16 cellular contexts compared by ENCODE assay signal in genomic region chr14:104868060-104868740, GRCh38. TPM values are rescaled to one million over a fixed set of nuclear protein-coding genes. Genes with fewer than 3 reads are reported as not detected.
DNase-seq lines count a peak whose midpoint lies in the region; ATAC-seq, FAIRE-seq and TF ChIP-seq lines count a peak whose summit lies in the region.
"Had no signal": no experiment of that assay in that cellular context is flagged by ENCODE, and none has a peak within 500 bp of the region (broad histone marks: within the 10 kb centered on the region; RNA-seq: fewer than 3 reads in every experiment).

No MANE protein-coding gene starts in this region.

- no peak overlapping the region for H3K18ac ChIP-seq in IMR-90 (ENCODE audit: low read depth, low read length)

- no peak overlapping the region for H4K5ac ChIP-seq in IMR-90 (ENCODE audit: low read depth, low read length)

- no peak overlapping the region for H4K8ac ChIP-seq in IMR-90 (ENCODE audit: low read depth in 2 of 2, low read length in 2 of 2)

- CTCF ChIA-PET in IMR-90 (lab: Yijun Ruan, JAX), result no interaction called here

- ATAC-seq in Right ventricle myocardium superior (ENCODE audit: poor library complexity) (no peak), heart right ventricle (no peak), IMR-90 (ENCODE audit: low read depth) (no peak)
- ATAC-seq: PC-3 had no signal

- peak overlapping the region; percentile 24 for H2AK9ac ChIP-seq in IMR-90 (replicated peaks; ENCODE audit: low read depth, low read length, poor library complexity)

- no peak overlapping the region for H2AK5ac ChIP-seq in IMR-90 (ENCODE audit: low read depth, low read length)

- TF ChIP-seq POLR2A in IMR-90 (IDR thresholded peaks at IDR 0.05; ENCODE audit: low read depth, low read length), result no peak
- TF ChIP-seq POLR2A in sigmoid colon (IDR thresholded peaks at IDR 0.05), result no peak
- no peak for TF ChIP-seq POLR2A in prostate gland (IDR thresholded peaks at IDR 0.05)

- H3K36me3 ChIP-seq in heart right ventricle (peaks cover 0 to 7% (median 0%) of the 10 kb centered on the region in 9 donors), IMR-90 (ENCODE audit: control insufficient read depth, insufficient read depth, low read length) (peaks cover 5% of the 10 kb centered on the region; the same call in 1 of the 2 replicates), kidney (ENCODE audit: control insufficient read depth in 1 of 2, insufficient read depth in 2 of 2, low read length in 2 of 2) (peaks cover 0 to 4% of the 10 kb centered on the region in 2 donors), sigmoid colon (peaks cover 0 to 9% (median 2%) of the 10 kb centered on the region in 4 donors), prostate gland (no peaks in the 10 kb centered on the region)

- DNase-seq in Right ventricle myocardium superior (peak; percentile 29), heart right ventricle (no peak), IMR-90 (no peak), kidney (peak; percentile 65), sigmoid colon (peak; percentile 59), prostate gland (ENCODE audit: low spot score) (no peak), dorsolateral prefrontal cortex (no peak)
- DNase-seq: ACHN; CD8-positive, alpha-beta memory T cell; MM.1S; NCI-H187 treated with DMSO at 0.1 percent for 48 hours; NCI-H446 treated with DMSO at 0.1 percent for 48 hours; NCI-H748 treated with DMSO at 0.1 percent for 48 hours; PC-3 had no signal

- H3K56ac ChIP-seq in IMR-90 (ENCODE audit: extremely low read depth, insufficient read depth, low read length), result no peak overlapping the region

- peaks cover 67% of the 10 kb centered on the region for H4K20me1 ChIP-seq in IMR-90 (ENCODE audit: insufficient read depth, low read length)

- H3K14ac ChIP-seq in IMR-90 (replicated peaks; ENCODE audit: low read depth, low read length), result no peak overlapping the region

- no peak for TF ChIP-seq EP300 in sigmoid colon (IDR thresholded peaks at IDR 0.05)

- H3K9ac ChIP-seq in IMR-90 (ENCODE audit: low read depth, low read length), result no peak overlapping the region
- H3K9ac ChIP-seq in kidney (ENCODE audit: low read length in 2 of 2), result no peak overlapping the region
- H3K9ac ChIP-seq: KMS-11 had no signal

- H2BK15ac ChIP-seq in IMR-90 (ENCODE audit: low read depth, low read length), result no peak overlapping the region

- peaks cover 4 to 36% (median 24%) of the 10 kb centered on the region in 9 donors for H3K4me1 ChIP-seq in heart right ventricle
- peaks cover 20% of the 10 kb centered on the region for H3K4me1 ChIP-seq in IMR-90 (ENCODE audit: control insufficient read depth, insufficient read depth, low read length)
- H3K4me1 ChIP-seq in kidney (ENCODE audit: control insufficient read depth in 1 of 2, insufficient read depth in 1 of 2, low read depth in 1 of 2, low read length in 2 of 2), result peaks cover 0 to 19% of the 10 kb centered on the region in 2 donors
- peaks cover 0 to 45% (median 29%) of the 10 kb centered on the region in 4 donors for H3K4me1 ChIP-seq in sigmoid colon
- H3K4me1 ChIP-seq in prostate gland (replicated peaks), result peaks cover 13% of the 10 kb centered on the region

- H2AFZ ChIP-seq in IMR-90 (replicated peaks; ENCODE audit: low read length, poor library complexity), result peak overlapping the region; percentile 46

- no peak overlapping the region for H3K4ac ChIP-seq in IMR-90 (ENCODE audit: low read depth, low read length)

- FAIRE-seq in kidney (lab: Jason Lieb, UNC), result no peak

- no peak overlapping the region for H2BK120ac ChIP-seq in IMR-90 (ENCODE audit: low read depth, low read length)

- dilution Hi-C loops in IMR-90 (cut with HindIII; ENCODE audit: low sequenced_read_pairs, unreplicated experiment), result no loop called here

- no peak overlapping the region for H4K91ac ChIP-seq in IMR-90 (ENCODE audit: insufficient read depth, low read depth, low read length)

- H3K4me2 ChIP-seq in IMR-90 (ENCODE audit: low read depth, low read length), result no peak overlapping the region
- H3K4me2 ChIP-seq: KMS-11 had no signal

- H2BK5ac ChIP-seq in IMR-90 (ENCODE audit: low read depth, low read length, poor library complexity, severe bottlenecking), result no peak overlapping the region

- peaks cover 0 to 43% (median 0%) of the 10 kb centered on the region in 7 donors for H3K27me3 ChIP-seq in heart right ventricle
- H3K27me3 ChIP-seq in IMR-90 (ENCODE audit: control insufficient read depth, insufficient read depth, low read length), result peaks cover 16% of the 10 kb centered on the region
- H3K27me3 ChIP-seq in sigmoid colon, result peaks cover 0 to 9% (median 0%) of the 10 kb centered on the region in 3 donors
- no peaks in the 10 kb centered on the region for H3K27me3 ChIP-seq in prostate gland (replicated peaks; ENCODE audit: insufficient read depth)
- no peaks in the 10 kb centered on the region for H3K27me3 ChIP-seq in dorsolateral prefrontal cortex

- BruUV-seq in IMR-90 (replicated peaks; lab: Mats Ljungman, UMichigan), result no TSS peak

- intact Hi-C loops in Right ventricle myocardium superior (cut with DNase I), result no loop called here
- intact Hi-C loops in heart right ventricle (cut with DNase I), result no loop called here
- intact Hi-C loops in IMR-90 (cut with micrococcal nuclease), result loop anchor here (5.0 kb wide), 1 partner anchor 41 kb away; no protein-coding TSS in a partner anchor
- intact Hi-C loops in kidney (cut with DNase I), result no loop called here
- intact Hi-C loops in sigmoid colon (cut with DNase I), result loop anchor here (5.0 kb wide), 1 partner anchor 101 kb away; no protein-coding TSS in a partner anchor
- intact Hi-C loops in prostate gland (cut with DNase I), result no loop called here
- intact Hi-C loops in dorsolateral prefrontal cortex (cut with DNase I), result no loop called here

- TF ChIP-seq RAD21 in IMR-90 (IDR thresholded peaks at IDR 0.05; ENCODE audit: low read length), result no peak

- H3K23ac ChIP-seq in IMR-90 (ENCODE audit: low read depth, low read length), result no peak overlapping the region

- H3K79me1 ChIP-seq in IMR-90 (ENCODE audit: low read depth in 1 of 2, low read length in 2 of 2), result peaks cover 25 to 69% of the 10 kb centered on the region in 2 experiments

- 90 to 95% methylated on average over 23 of the region's 23 CpGs for WGBS in heart right ventricle, 2 donors
- 88% methylated on average over 7 of the region's 23 CpGs; no CpG with 5 or more reads in 1 of the 2 experiments for WGBS in IMR-90 (ENCODE audit: extremely low coverage in 2 of 2, insufficient read length in 1 of 2), 2 experiments
- 89 to 92% methylated on average over 23 of the region's 23 CpGs for WGBS in sigmoid colon, 2 donors
- 91% methylated on average over 23 of the region's 23 CpGs for WGBS in prostate gland

- peaks cover 24% of the 10 kb centered on the region for H3K9me1 ChIP-seq in IMR-90 (ENCODE audit: insufficient read depth, low read length)

- in situ Hi-C loops in IMR-90 (cut with MboI; ENCODE audit: low sequenced_read_pairs), result no loop called here

- no peak overlapping the region for H3K27ac ChIP-seq in heart right ventricle
- no peak overlapping the region for H3K27ac ChIP-seq in IMR-90 (ENCODE audit: insufficient read depth, low read length)
- no peak overlapping the region for H3K27ac ChIP-seq in kidney (ENCODE audit: low read depth in 2 of 2, low read length in 2 of 2)
- H3K27ac ChIP-seq in sigmoid colon, result no peak overlapping the region
- no peak overlapping the region for H3K27ac ChIP-seq in prostate gland
- H3K27ac ChIP-seq in dorsolateral prefrontal cortex, result no peak overlapping the region
- H3K27ac ChIP-seq: KMS-11 had no signal

- H2BK20ac ChIP-seq in IMR-90 (ENCODE audit: low read depth, low read length), result no peak overlapping the region

- POLR2A ChIA-PET in IMR-90 (lab: Charles Lee; ENCODE audit: unreplicated experiment), result no interaction called here

- no peak overlapping the region for H3K4me3 ChIP-seq in heart right ventricle
- H3K4me3 ChIP-seq in IMR-90 (ENCODE audit: insufficient read depth, low read depth, low read length), result no peak overlapping the region
- H3K4me3 ChIP-seq in kidney (ENCODE audit: low read length in 2 of 2), result no peak overlapping the region
- H3K4me3 ChIP-seq in sigmoid colon, result no peak overlapping the region
- H3K4me3 ChIP-seq in prostate gland, result no peak overlapping the region
- no peak overlapping the region for H3K4me3 ChIP-seq in dorsolateral prefrontal cortex

- H3K9me3 ChIP-seq in heart right ventricle, result no peaks in the 10 kb centered on the region
- no peaks in the 10 kb centered on the region for H3K9me3 ChIP-seq in IMR-90 (ENCODE audit: control insufficient read depth, insufficient read depth, low read length)
- no peaks in the 10 kb centered on the region for H3K9me3 ChIP-seq in kidney (ENCODE audit: control insufficient read depth in 1 of 2, low read length in 2 of 2)
- H3K9me3 ChIP-seq in sigmoid colon, result no peaks in the 10 kb centered on the region
- no peaks in the 10 kb centered on the region for H3K9me3 ChIP-seq in prostate gland

- TF ChIP-seq CTCF in heart right ventricle (IDR thresholded peaks at IDR 0.05) (no peak), IMR-90 (conservative IDR thresholded peaks at IDR 0.05; ENCODE audit: low read depth, low read length) (no peak), kidney (IDR thresholded peaks at IDR 0.05; ENCODE audit: borderline replicate concordance, extremely low read depth, insufficient read depth) (no peak), sigmoid colon (IDR thresholded peaks at IDR 0.05) (no peak), prostate gland (IDR thresholded peaks at IDR 0.05) (no peak), dorsolateral prefrontal cortex (IDR thresholded peaks at IDR 0.05 in 54 of 56, conservative IDR thresholded peaks at IDR 0.05 in 2 of 56; ENCODE audit: low read depth in 1 of 56, partially characterized antibody in 56 of 56) (no peak)

RNA-seq across cellular contexts. Expression of gene CEP170B, which starts 3.1 kb away (rescaled TPM):
- total RNA-seq in Right ventricle myocardium superior (9.5 TPM), heart right ventricle (10 to 100 TPM in 9 of 10 donors, 1 to 10 TPM in 1; 8.3 to 13.6 (median 12.3) TPM), IMR-90 (2012; rRNA removed) (3.6 and 4.2 TPM in 2 replicates), kidney (42.4 TPM), sigmoid colon (10 to 100 TPM in 2 of 4 donors, 1 to 10 TPM in 2; 5.4 to 16.1 (median 11.4) TPM), prostate gland (10 to 100 TPM; 29.1 to 81.2 TPM), dorsolateral prefrontal cortex (100 to 1,000 TPM in 41 of 120 experiments, 10 to 100 TPM in 79; 36.0 to 131 (median 93.9) TPM)
- polyA plus RNA-seq in heart right ventricle (1 to 10 TPM; 6.8 to 9.1 TPM), IMR-90 (2012; rRNA removed) (13.1 and 17.5 TPM in 2 replicates), kidney (ENCODE audit: insufficient read depth, low read depth, low replicate concordance) (8.1 TPM), sigmoid colon (10 to 100 TPM; 12.6 to 60.0 (median 22.4) TPM)
- 8.0 and 13.1 TPM in 2 replicates for polyA plus RNA-seq in IMR-90 (2012; cell fraction: cytosol; rRNA removed)
- 67.5 and 145 TPM in 2 replicates for polyA plus RNA-seq in IMR-90 (2012; cell fraction: nucleus; rRNA removed; ENCODE audit: low replicate concordance)
- polyA plus RNA-seq: CD8-positive, alpha-beta memory T cell had no signal

RNA-seq across cellular contexts. Expression of gene PLD4, which starts 56.5 kb away (rescaled TPM):
- total RNA-seq in Right ventricle myocardium superior, result 0.13 TPM
- total RNA-seq in heart right ventricle, result under 1 TPM in 9 of 10 donors, not detected in 1; 0.23 to 0.91 (median 0.50) TPM
- polyA plus RNA-seq in heart right ventricle, result under 1 TPM; 0.07 to 0.13 TPM
- total RNA-seq in IMR-90 (2012; rRNA removed), result not detected in 2 replicates
- 0.05 and 0.07 TPM in 2 replicates for polyA plus RNA-seq in IMR-90 (2012; rRNA removed)
- polyA plus RNA-seq in IMR-90 (2012; cell fraction: cytosol; rRNA removed), result 0.04 TPM in 1 of 2 replicates, not detected in the other
- polyA plus RNA-seq in IMR-90 (2012; cell fraction: nucleus; rRNA removed; ENCODE audit: low replicate concordance), result 0.12 and 0.14 TPM in 2 replicates
- total RNA-seq in kidney, result 3.2 TPM
- polyA plus RNA-seq in kidney (ENCODE audit: insufficient read depth, low read depth, low replicate concordance), result not detected
- 1 to 10 TPM in 1 of 4 donors, under 1 TPM in 3; 0.28 to 1.5 (median 0.60) TPM for total RNA-seq in sigmoid colon
- polyA plus RNA-seq in sigmoid colon, result 1 to 10 TPM in 1 of 3 donors, not detected in 2; 7.1 TPM
- total RNA-seq in prostate gland, result 1 to 10 TPM; 1.2 to 5.4 TPM
- total RNA-seq in dorsolateral prefrontal cortex, result 10 to 100 TPM in 61 of 120 experiments, 1 to 10 TPM in 59; 1.6 to 29.2 (median 10.1) TPM
- total RNA-seq: H4 had no signal
- polyA plus RNA-seq: CD8-positive, alpha-beta memory T cell had no signal

Comparison
In these comparisons a context has a peak if more than half of its experiments do, and no peak if none do; other contexts are left out.
1. DNase-seq: peak in Right ventricle myocardium superior (single experiment), kidney (single experiment) and sigmoid colon (single experiment); none in heart right ventricle (0 of 2), IMR-90 (single experiment), prostate gland (single experiment) and dorsolateral prefrontal cortex (0 of 10).
2. intact Hi-C loops: an anchor here in IMR-90 (5.0 kb wide) and sigmoid colon (5.0 kb wide); none called in Right ventricle myocardium superior, heart right ventricle, kidney, prostate gland and dorsolateral prefrontal cortex.